1 cellular context compared by ENCODE assay signal in genomic region chr9:92325991-92326500, GRCh38.
TF ChIP-seq lines count a peak whose summit lies in the region.

No MANE protein-coding gene starts in this region.

TF ChIP-seq in K562, 482 proteins besides CTCF, POLR2A, EP300 and RAD21 (continues in another document):
- TF ChIP-seq ZBTB43 (CRISPR knock-in tag; IDR thresholded peaks at IDR 0.05) (no peak), KLF6 (CRISPR knock-in tag; IDR thresholded peaks at IDR 0.05; ENCODE audit: borderline replicate concordance) (no peak), ZNF232 (CRISPR knock-in tag; IDR thresholded peaks at IDR 0.05) (no peak), HMBOX1 (IDR thresholded peaks at IDR 0.05) (peak; percentile 86), USF2 (CRISPR knock-in tag; IDR thresholded peaks at IDR 0.05) (no peak), MITF (IDR thresholded peaks at IDR 0.05) (no peak), KAT7 (CRISPR knock-in tag; IDR thresholded peaks at IDR 0.05; ENCODE audit: borderline replicate concordance) (0 out of 2 replicates have a peak, but pooled peaks have one; percentile 2), MCM7 (IDR thresholded peaks at IDR 0.05) (no peak), E2F1 (CRISPR knock-in tag; IDR thresholded peaks at IDR 0.05) (0 out of 2 replicates have a peak, but pooled peaks have one; percentile 33), POLR2AphosphoS5 (IDR thresholded peaks at IDR 0.05; ENCODE audit: control insufficient read depth, insufficient read depth, low read depth, low read length) (peak; percentile 19; the same call in 1 of the 2 replicates), ELK1 (CRISPR knock-in tag; IDR thresholded peaks at IDR 0.05) (no peak), CBX2 (IDR thresholded peaks at IDR 0.05; ENCODE audit: insufficient read depth, low read length, poor library complexity, severe bottlenecking) (no peak), KDM4B (IDR thresholded peaks at IDR 0.05; ENCODE audit: borderline replicate concordance in 2 of 2, low read depth in 1 of 2) (0 out of 4 replicates have a peak, but pooled peaks of 1 of the 2 experiments have one; percentile 49), CSDE1 (IDR thresholded peaks at IDR 0.05) (no peak), ZNF740 (CRISPR knock-in tag; IDR thresholded peaks at IDR 0.05) (no peak), ZNF740 (tag; IDR thresholded peaks at IDR 0.05) (no peak), FOXK2 (conservative IDR thresholded peaks at IDR 0.05 in 1 of 2, IDR thresholded peaks at IDR 0.05 in 1 of 2; ENCODE audit: low read depth in 2 of 2) (no peak), KDM5B (IDR thresholded peaks at IDR 0.05; ENCODE audit: insufficient replicate concordance, low read depth, low read length) (peak; percentile 67), ZBTB33 (CRISPR knock-in tag; IDR thresholded peaks at IDR 0.05) (0 out of 2 replicates have a peak, but pooled peaks have one; percentile 3), ZNF395 (CRISPR knock-in tag; IDR thresholded peaks at IDR 0.05) (0 out of 2 replicates have a peak, but pooled peaks have one; percentile 27), ZNF175 (CRISPR knock-in tag; IDR thresholded peaks at IDR 0.05; ENCODE audit: low read depth) (no peak), NR4A1 (CRISPR knock-in tag; IDR thresholded peaks at IDR 0.05) (no peak), NR4A1 (tag; IDR thresholded peaks at IDR 0.05) (no peak), ATF1 (CRISPR knock-in tag; IDR thresholded peaks at IDR 0.05) (no peak), ATF1 (tag; IDR thresholded peaks at IDR 0.05) (no peak), ZBTB11 (CRISPR knock-in tag; IDR thresholded peaks at IDR 0.05) (no peak), BCL6 (CRISPR knock-in tag; IDR thresholded peaks at IDR 0.05) (no peak), SREBF2 (CRISPR knock-in tag; IDR thresholded peaks at IDR 0.05) (no peak), RBM25 (IDR thresholded peaks at IDR 0.05; ENCODE audit: low read depth, low read length, severe bottlenecking) (no peak), ATF7 (IDR thresholded peaks at IDR 0.05) (no peak), CXXC5 (CRISPR knock-in tag; IDR thresholded peaks at IDR 0.05) (peak; percentile 33), CHD1 (IDR thresholded peaks at IDR 0.05; ENCODE audit: low read length) (peak; percentile 78), ZNF778 (CRISPR knock-in tag; IDR thresholded peaks at IDR 0.05) (no peak), NFXL1 (CRISPR knock-in tag; IDR thresholded peaks at IDR 0.05) (no peak), HDAC1 (IDR thresholded peaks at IDR 0.05) (peak in 1 of 2 experiments; percentile 90; a peak in 1 of 4 replicates), TEAD1 (CRISPR knock-in tag; IDR thresholded peaks at IDR 0.05) (peak in 1 of 2 experiments; percentile 12; a peak in 1 of 4 replicates), SAP30 (IDR thresholded peaks at IDR 0.05; ENCODE audit: borderline replicate concordance, insufficient read depth, low read depth, low read length, poor library complexity, severe bottlenecking) (peak; percentile 99), JUN (IDR thresholded peaks at IDR 0.05; ENCODE audit: borderline replicate concordance, low read depth, low read length) (no peak), JUN (CRISPR knock-in tag; IDR thresholded peaks at IDR 0.05; ENCODE audit: borderline replicate concordance) (no peak), ZSCAN32 (CRISPR knock-in tag; IDR thresholded peaks at IDR 0.05) (no peak), HMG20B (CRISPR knock-in tag; IDR thresholded peaks at IDR 0.05) (no peak), MLLT1 (IDR thresholded peaks at IDR 0.05) (peak in 1 of 2 experiments; percentile 61; a peak in 1 of 4 replicates), MAZ (CRISPR knock-in tag; conservative IDR thresholded peaks at IDR 0.05 in 1 of 2, IDR thresholded peaks at IDR 0.05 in 1 of 2) (no peak)
